In the genomic region with DNA sequence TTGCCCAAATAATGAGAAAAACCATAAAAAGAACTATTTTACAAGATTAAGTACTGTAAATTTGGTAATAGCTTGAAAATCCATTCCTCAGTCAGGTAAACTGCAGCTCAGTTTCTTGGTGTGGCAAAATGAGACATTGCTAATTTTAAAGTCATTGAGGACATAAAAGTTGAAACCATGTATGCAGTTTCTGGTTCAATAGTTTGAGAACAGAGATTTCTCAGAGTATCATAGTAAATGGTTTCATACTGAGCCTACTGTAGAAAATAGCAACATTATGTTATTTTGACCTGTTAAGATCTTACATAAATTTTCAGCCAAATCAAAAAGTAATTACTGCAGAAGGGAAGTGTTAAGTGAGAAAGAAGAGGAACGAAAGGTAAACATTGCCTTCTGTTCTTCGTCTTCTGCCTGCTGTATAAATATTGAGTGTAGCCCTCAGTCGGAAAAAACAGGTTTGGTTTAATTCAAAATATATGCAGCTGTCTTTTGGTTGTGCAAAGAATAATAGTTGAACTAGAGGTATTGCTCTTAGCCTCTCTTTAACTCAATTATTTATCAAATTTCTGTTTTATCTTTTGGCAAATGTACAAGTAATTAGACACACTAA, we compare ENCODE assay signal across 17 cellular contexts.
DNase-seq lines count a peak whose midpoint lies in the region; ATAC-seq and TF ChIP-seq lines count a peak whose summit lies in the region.
"Had no signal": no experiment of that assay in that cellular context is flagged by ENCODE, and none has a peak within 500 bp of the region (broad histone marks: within the 10 kb centered on the region; RNA-seq: fewer than 3 reads in every experiment).

No MANE protein-coding gene starts in this region.

- no peaks in the 10 kb centered on the region for H3K27me3 ChIP-seq in GM06990 (replicated peaks; ENCODE audit: control insufficient read depth, insufficient read depth, low read length)
- H3K27me3 ChIP-seq: body of pancreas, SJSA1 had no signal

- no peaks in the 10 kb centered on the region; the same call in 1 of the 2 replicates for H3K36me3 ChIP-seq in GM06990 (ENCODE audit: control insufficient read depth, insufficient read depth, low read length)

- H3K4me3 Mint-ChIP-seq in WTC11, result no peak overlapping the region
- H3K4me3 Mint-ChIP-seq in endothelial cell (ENCODE audit: unreplicated experiment), result no peak overlapping the region
- H3K4me3 Mint-ChIP-seq: activated naive CD8-positive, alpha-beta T cell; neural crest cell had no signal

- DNase-seq in GM06990 (ENCODE audit: extremely low read depth, insufficient read length) (peak; percentile 13), NCI-H146 (lab: John Stamatoyannopoulos, UW) (peak; percentile 3), WTC11 (ENCODE audit: low spot score) (no peak), endothelial cell (ENCODE audit: low spot score) (no peak)
- no peak for DNase-seq in stimulated activated CD4-positive, alpha-beta T cell treated with anti-CD3 and anti-CD28 coated beads, Interleukin-15, amount 100 ng/mL, for 24 hours
- DNase-seq: foreskin melanocyte; H7; OCI-M1; psoas muscle; small intestine; stimulated activated CD4-positive, alpha-beta T cell treated with anti-CD3 and anti-CD28 coated beads, Interleukin-4, amount 100 ng/mL, for 4 hours had no signal

- POLR2A ChIA-PET in WTC11 (lab: Charles Lee), result no interaction called here

- no peak overlapping the region for H3K4me3 ChIP-seq in GM06990 (replicated peaks; ENCODE audit: low read depth, low read length)
- H3K4me3 ChIP-seq: body of pancreas, psoas muscle, SJSA1 had no signal

- H3K9me3 Mint-ChIP-seq in WTC11 (no peaks in the 10 kb centered on the region), endothelial cell (ENCODE audit: unreplicated experiment) (no peaks in the 10 kb centered on the region)
- H3K9me3 Mint-ChIP-seq: neural crest cell had no signal

- H3K27ac Mint-ChIP-seq in WTC11, result peak overlapping the region; percentile 1; the same call in 1 of the 2 replicates
- no peak overlapping the region for H3K27ac Mint-ChIP-seq in endothelial cell (ENCODE audit: unreplicated experiment)
- H3K27ac Mint-ChIP-seq: activated naive CD8-positive, alpha-beta T cell had no signal

- H3K27me3 Mint-ChIP-seq in WTC11 (ENCODE audit: low read depth) (no peaks in the 10 kb centered on the region), endothelial cell (ENCODE audit: unreplicated experiment) (peaks cover 1% of the 10 kb centered on the region)
- H3K27me3 Mint-ChIP-seq: activated naive CD8-positive, alpha-beta T cell had no signal

- no peaks in the 10 kb centered on the region for H3K4me1 Mint-ChIP-seq in WTC11
- H3K4me1 Mint-ChIP-seq in endothelial cell (ENCODE audit: unreplicated experiment), result no peaks in the 10 kb centered on the region

- H3K36me3 Mint-ChIP-seq in WTC11 (peaks cover 14% of the 10 kb centered on the region), endothelial cell (ENCODE audit: low read depth, unreplicated experiment) (no peaks in the 10 kb centered on the region)

- no peak for TF ChIP-seq CTCF in GM06990 (IDR thresholded peaks at IDR 0.05; ENCODE audit: insufficient read depth, low read length, poor library complexity, severe bottlenecking)
- TF ChIP-seq CTCF in WTC11 (IDR thresholded peaks at IDR 0.05), result no peak
- TF ChIP-seq CTCF in endothelial cell (IDR thresholded peaks at IDR 0.05; ENCODE audit: unreplicated experiment), result no peak

- ATAC-seq in GM18519 (IDR thresholded peaks at IDR 0.05; ENCODE audit: low FRiP score, unreplicated experiment), result peak; percentile 61
- no peak for ATAC-seq in WTC11
- ATAC-seq in GM19035 (IDR thresholded peaks at IDR 0.05; ENCODE audit: unreplicated experiment), result no peak
- ATAC-seq: body of pancreas, psoas muscle had no signal

- CTCF ChIA-PET in WTC11 (lab: Charles Lee), result no interaction called here

TF ChIP-seq in WTC11, 78 proteins besides CTCF, POLR2A, EP300 and RAD21:
- no peak for TF ChIP-seq GABPB1 (CRISPR knock-in tag; IDR thresholded peaks at IDR 0.05)

Comparison
In these comparisons a context has a peak if more than half of its experiments do, and no peak if none do; other contexts are left out.
1. DNase-seq: peak in GM06990 (single experiment) and NCI-H146 (single experiment); none in WTC11 (single experiment), stimulated activated CD4-positive, alpha-beta T cell treated with anti-CD3 and anti-CD28 coated beads, Interleukin-15, amount 100 ng/mL, for 24 hours (single experiment) and endothelial cell (single experiment).